ENCODE assay signal across 10 cellular contexts in the genomic region with DNA sequence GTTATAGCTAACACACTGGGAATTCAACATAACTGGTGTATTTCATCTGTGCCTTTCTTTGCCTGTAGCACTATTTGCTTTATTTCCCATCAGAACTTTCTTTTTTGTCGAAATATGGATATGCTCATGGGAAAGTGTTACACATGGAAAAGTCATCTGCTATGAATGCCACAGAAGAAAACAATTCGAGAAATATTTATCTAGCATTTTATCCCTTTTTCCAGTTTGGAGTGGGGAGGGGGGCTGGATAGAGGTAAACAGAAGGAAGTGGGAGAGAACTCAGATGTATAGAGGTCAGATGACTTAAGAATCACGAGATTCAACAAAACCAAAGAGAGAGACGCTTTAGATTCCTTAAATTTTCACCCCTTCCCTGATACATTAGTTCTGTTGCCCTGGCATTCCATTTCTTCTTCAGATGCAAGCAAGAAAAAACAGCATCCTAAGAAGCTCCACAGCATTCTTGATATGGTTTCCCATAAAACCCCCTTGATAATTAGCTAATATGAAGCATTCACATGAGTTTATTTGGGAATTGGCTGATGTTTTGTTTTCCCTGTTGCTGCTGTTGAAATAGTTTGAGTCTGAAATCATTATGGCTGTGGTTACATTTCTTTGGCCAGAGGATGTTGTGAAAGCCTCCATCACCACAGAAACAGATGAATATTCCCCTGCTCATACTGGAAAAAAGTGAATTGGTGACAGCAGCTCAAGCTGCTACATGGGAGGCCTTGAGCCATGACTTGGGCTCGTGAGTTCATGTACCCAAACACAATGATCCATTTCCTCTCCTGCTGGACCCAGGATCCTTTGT.
DNase-seq lines count a peak whose midpoint lies in the region; ATAC-seq, FAIRE-seq and TF ChIP-seq lines count a peak whose summit lies in the region.
"Had no signal": no experiment of that assay in that cellular context is flagged by ENCODE, and none has a peak within 500 bp of the region (broad histone marks: within the 10 kb centered on the region; RNA-seq: fewer than 3 reads in every experiment).

No MANE protein-coding gene starts in this region.

- WGBS in aorta, 2 donors: 10 to 12% methylated on average over 5 of the region's 5 CpGs

- H3K27me3 ChIP-seq in brain microvascular endothelial cell (replicated peaks) (no peaks in the 10 kb centered on the region), aorta (ENCODE audit: control insufficient read depth in 1 of 2, insufficient read depth in 2 of 2, low read length in 1 of 2) (no peaks in the 10 kb centered on the region)

- no peaks in the 10 kb centered on the region for H3K9me3 ChIP-seq in aorta (ENCODE audit: control insufficient read depth, low read length)

- H3K36me3 ChIP-seq in brain microvascular endothelial cell (replicated peaks) (no peaks in the 10 kb centered on the region), aorta (ENCODE audit: control insufficient read depth in 1 of 2, insufficient read depth in 2 of 2, low read length in 1 of 2) (no peaks in the 10 kb centered on the region)

- ATAC-seq in aorta (ENCODE audit: low FRiP score) (peak; percentile 90), GM21737 (IDR thresholded peaks at IDR 0.05; ENCODE audit: unreplicated experiment) (no peak)
- ATAC-seq: HCT116 had no signal

- intact Hi-C loops in aorta (cut with DNase I): no loop called here

- peaks cover 0 to 3% of the 10 kb centered on the region in 2 donors for H3K4me1 ChIP-seq in aorta (ENCODE audit: control insufficient read depth in 1 of 2, insufficient read depth in 2 of 2, low read length in 2 of 2)

- in situ Hi-C loops in brain microvascular endothelial cell (cut with HindIII; ENCODE audit: low pct_ligation_motif_present, low sequenced_read_pairs): no loop called here

- H3K4me3 ChIP-seq in brain microvascular endothelial cell (ENCODE audit: low read depth, low read length): no peak overlapping the region
- H3K4me3 ChIP-seq in aorta (ENCODE audit: low read length in 2 of 2): no peak overlapping the region

- no peak for FAIRE-seq in GM19239 (lab: Jason Lieb, UNC)

- no peak for TF ChIP-seq CTCF in brain microvascular endothelial cell (IDR thresholded peaks at IDR 0.05; ENCODE audit: low read depth, low read length, missing control alignments)

- H3K27ac ChIP-seq in brain microvascular endothelial cell (peak overlapping the region; percentile 99), aorta (ENCODE audit: low read depth in 1 of 2, low read length in 2 of 2) (no peak overlapping the region)

- DNase-seq in MV-4-11 (lab: John Stamatoyannopoulos, UW) (peak; percentile 90), brain microvascular endothelial cell (peak; percentile 96), kidney glomerular epithelial cell (lab: John Stamatoyannopoulos, UW) (peak; percentile 82), aorta (no peak), activated T-cell treated with anti-CD3 and anti-CD28 coated beads for 4 hours (no peak), GM19239 (ENCODE audit: insufficient read length, low spot score) (no peak)
- DNase-seq: activated naive CD8-positive, alpha-beta T cell treated with anti-CD3 and anti-CD28 coated beads, Interleukin-2, amount 10 ng/mL, durations not matched to agents 7 days and 5 days; stimulated activated CD4-positive, alpha-beta T cell treated with anti-CD3 and anti-CD28 coated beads, Interleukin-1b, Interleukin-23, amount 100 ng/mL, for 48 hours had no signal

Comparison
In these comparisons a context has a peak if more than half of its experiments do, and no peak if none do; other contexts are left out.
1. DNase-seq: peak in MV-4-11 (single experiment), brain microvascular endothelial cell (single experiment) and kidney glomerular epithelial cell (single experiment); none in aorta (0 of 2), activated T-cell treated with anti-CD3 and anti-CD28 coated beads for 4 hours (single experiment) and GM19239 (single experiment).